In the genomic region with DNA sequence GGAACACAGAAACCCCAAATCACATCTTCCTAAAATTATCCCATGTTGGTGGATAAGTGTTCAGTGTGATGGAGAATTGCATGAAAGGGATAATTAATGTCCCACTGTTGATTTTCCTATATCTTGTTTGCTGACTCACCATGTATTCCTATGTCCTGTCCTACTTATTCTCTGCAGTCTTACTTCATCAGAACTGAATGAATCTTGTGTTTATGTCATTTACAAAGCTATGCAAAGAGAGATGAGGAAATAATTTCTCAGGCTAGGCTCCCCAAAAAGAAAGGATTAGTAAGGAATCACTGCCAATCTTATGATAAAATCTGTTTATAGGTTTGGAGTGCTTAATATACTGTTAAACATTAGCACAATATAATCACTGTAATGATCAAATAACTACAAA, we compare ENCODE assay signal across 23 cellular contexts.
A peak's percentile ranks its signal among the peaks of the same experiment; 100 is the strongest.
DNase-seq lines count a peak whose midpoint lies in the region; ATAC-seq, FAIRE-seq and TF ChIP-seq lines count a peak whose summit lies in the region.
"Had no signal": no experiment of that assay in that cellular context is flagged by ENCODE, and none has a peak within 500 bp of the region (broad histone marks: within the 10 kb centered on the region; RNA-seq: fewer than 3 reads in every experiment).

No MANE protein-coding gene starts in this region.

- H3K18ac ChIP-seq in IMR-90 (ENCODE audit: low read depth, low read length) (no peak overlapping the region), mesenchymal stem cell (ENCODE audit: low read depth in 1 of 2, low read length in 2 of 2) (no peak overlapping the region)

- H3K9me1 ChIP-seq in IMR-90 (ENCODE audit: insufficient read depth, low read length) (peaks cover 3% of the 10 kb centered on the region; the same call in 1 of the 2 replicates), endothelial cell of umbilical vein (replicated peaks; ENCODE audit: control insufficient read depth, extremely low read depth, insufficient read depth, low read length) (no peaks in the 10 kb centered on the region)

- H3K9me2 ChIP-seq in MM.1S (replicated peaks; ENCODE audit: insufficient read depth, low read length), result no peaks in the 10 kb centered on the region

- no peaks in the 10 kb centered on the region for H3K9me3 ChIP-seq in IMR-90 (ENCODE audit: control insufficient read depth, insufficient read depth, low read length)
- no peaks in the 10 kb centered on the region for H3K9me3 ChIP-seq in endothelial cell of umbilical vein (replicated peaks; ENCODE audit: control insufficient read depth, insufficient read depth, low read length)
- no peaks in the 10 kb centered on the region for H3K9me3 ChIP-seq in mesenchymal stem cell (ENCODE audit: control insufficient read depth, low read length)
- no peaks in the 10 kb centered on the region for H3K9me3 ChIP-seq in MM.1S (replicated peaks; ENCODE audit: insufficient read depth, low read length)
- H3K9me3 ChIP-seq: HAP-1 had no signal

- H3K14ac ChIP-seq in IMR-90 (replicated peaks; ENCODE audit: low read depth, low read length) (no peak overlapping the region), mesenchymal stem cell (ENCODE audit: low read length in 2 of 2) (no peak overlapping the region)

- H3K79me2 ChIP-seq in endothelial cell of umbilical vein (ENCODE audit: control insufficient read depth, insufficient read depth, low read length) (no peaks in the 10 kb centered on the region), MM.1S (ENCODE audit: low read length) (no peaks in the 10 kb centered on the region)

- no peaks in the 10 kb centered on the region for H4K20me1 ChIP-seq in IMR-90 (ENCODE audit: insufficient read depth, low read length)
- H4K20me1 ChIP-seq in endothelial cell of umbilical vein (replicated peaks; ENCODE audit: control insufficient read depth, extremely low read depth, insufficient read depth, low read length), result no peaks in the 10 kb centered on the region
- no peaks in the 10 kb centered on the region for H4K20me1 ChIP-seq in MM.1S (ENCODE audit: insufficient read depth, low read length)

- no peak overlapping the region for H3K9ac ChIP-seq in IMR-90 (ENCODE audit: low read depth, low read length)
- no peak overlapping the region for H3K9ac ChIP-seq in endothelial cell of umbilical vein (replicated peaks; ENCODE audit: extremely low read depth, insufficient read depth, low read length)
- no peak overlapping the region for H3K9ac ChIP-seq in mesenchymal stem cell (ENCODE audit: low read length)
- no peak overlapping the region for H3K9ac ChIP-seq in MM.1S (ENCODE audit: low read length)

- no peak overlapping the region for H2BK15ac ChIP-seq in IMR-90 (ENCODE audit: low read depth, low read length)
- H2BK15ac ChIP-seq in mesenchymal stem cell (ENCODE audit: low read depth, poor library complexity, severe bottlenecking), result no peak overlapping the region

- H3F3A ChIP-seq in MM.1S (ENCODE audit: insufficient read depth, low read length), result no peaks in the 10 kb centered on the region

- H3K27ac ChIP-seq in IMR-90 (ENCODE audit: insufficient read depth, low read length) (no peak overlapping the region), endothelial cell of umbilical vein (ENCODE audit: insufficient read depth, low read depth, low read length) (no peak overlapping the region), mesenchymal stem cell (ENCODE audit: low read length, poor library complexity, severe bottlenecking) (no peak overlapping the region), RWPE1 (no peak overlapping the region), MM.1S (ENCODE audit: low read length) (no peak overlapping the region)
- H3K27ac ChIP-seq: PC-9, SK-N-MC had no signal

- TF ChIP-seq RAD21 in IMR-90 (IDR thresholded peaks at IDR 0.05; ENCODE audit: low read length), result no peak

- H2BK120ac ChIP-seq in IMR-90 (ENCODE audit: low read depth, low read length) (no peak overlapping the region), mesenchymal stem cell (ENCODE audit: low read depth, low read length) (no peak overlapping the region)

- H3K4me3 ChIP-seq in IMR-90 (ENCODE audit: insufficient read depth, low read depth, low read length) (no peak overlapping the region), endothelial cell of umbilical vein (replicated peaks in 1 of 3; ENCODE audit: insufficient read depth in 1 of 3, low read depth in 1 of 3, low read length in 3 of 3) (no peak overlapping the region), mesenchymal stem cell (ENCODE audit: insufficient read depth in 1 of 2, low read depth in 1 of 2, low read length in 2 of 2) (no peak overlapping the region), MM.1S (ENCODE audit: low read length) (no peak overlapping the region)
- H3K4me3 ChIP-seq: GM23338, HAP-1, PC-9, SK-N-MC had no signal

- TF ChIP-seq CTCF in IMR-90 (conservative IDR thresholded peaks at IDR 0.05; ENCODE audit: low read depth, low read length), result no peak
- no peak for TF ChIP-seq CTCF in endothelial cell of umbilical vein (IDR thresholded peaks at IDR 0.05; ENCODE audit: extremely low read depth in 1 of 2, insufficient read depth in 1 of 2, low read depth in 1 of 2, low read length in 2 of 2)
- TF ChIP-seq CTCF in RWPE1 (conservative IDR thresholded peaks at IDR 0.05; ENCODE audit: low read depth), result no peak
- TF ChIP-seq CTCF in MM.1S (IDR thresholded peaks at IDR 0.05; ENCODE audit: low read length), result no peak

- no peak overlapping the region for H2BK12ac ChIP-seq in mesenchymal stem cell (ENCODE audit: low read length in 2 of 2)

- H3K4ac ChIP-seq in IMR-90 (ENCODE audit: low read depth, low read length), result no peak overlapping the region
- H3K4ac ChIP-seq in mesenchymal stem cell (ENCODE audit: low read depth in 1 of 2, low read length in 2 of 2), result no peak overlapping the region

- DNase-seq in COLO829 (ENCODE audit: low spot score) (peak; percentile 42), IMR-90 (peak; percentile 50), endothelial cell of umbilical vein (ENCODE audit: low read depth, low spot score) (no peak), mesenchymal stem cell (peak; percentile 54), RWPE1 (ENCODE audit: low spot score) (no peak), MM.1S (no peak)
- DNase-seq: DMS79, KG1, MV-4-11, NCI-H1417, NCI-H187 treated with DMSO at 0.1 percent for 48 hours, NCI-H2107, NCI-H69, PC-9, RPMI8226, SHP77 treated with DMSO at 0.1 percent for 48 hours, SW 1271 had no signal

- H3K79me1 ChIP-seq in IMR-90 (ENCODE audit: low read depth in 1 of 2, low read length in 2 of 2) (no peaks in the 10 kb centered on the region), mesenchymal stem cell (replicated peaks; ENCODE audit: low read length, poor library complexity, severe bottlenecking) (no peaks in the 10 kb centered on the region)

- H3K56ac ChIP-seq in IMR-90 (ENCODE audit: extremely low read depth, insufficient read depth, low read length), result no peak overlapping the region

- no peak overlapping the region for H2AK5ac ChIP-seq in IMR-90 (ENCODE audit: low read depth, low read length)
- H2AK5ac ChIP-seq in mesenchymal stem cell (ENCODE audit: low read length, severe bottlenecking), result no peak overlapping the region

- H4K8ac ChIP-seq in IMR-90 (ENCODE audit: low read depth in 2 of 2, low read length in 2 of 2), result no peak overlapping the region
- H4K8ac ChIP-seq in mesenchymal stem cell (ENCODE audit: low read length), result no peak overlapping the region

- TF ChIP-seq POLR2A in IMR-90 (IDR thresholded peaks at IDR 0.05; ENCODE audit: low read depth, low read length) (no peak), endothelial cell of umbilical vein (IDR thresholded peaks at IDR 0.05; ENCODE audit: low read depth, low read length) (no peak)

- H3K4me1 ChIP-seq in IMR-90 (ENCODE audit: control insufficient read depth, insufficient read depth, low read length) (peaks cover 8% of the 10 kb centered on the region), endothelial cell of umbilical vein (ENCODE audit: control insufficient read depth, extremely low read depth, insufficient read depth, low read length) (peaks cover 23% of the 10 kb centered on the region), mesenchymal stem cell (ENCODE audit: control insufficient read depth, insufficient read depth, low read depth, low read length) (peaks cover 2% of the 10 kb centered on the region), MM.1S (ENCODE audit: low read length) (0 out of 2 replicates have a peak, but pooled peaks cover 5% of the 10 kb centered on the region)

- H3K4me2 ChIP-seq in IMR-90 (ENCODE audit: low read depth, low read length) (no peak overlapping the region), endothelial cell of umbilical vein (ENCODE audit: insufficient read depth, low read length) (no peak overlapping the region), mesenchymal stem cell (ENCODE audit: low read length, poor library complexity, severe bottlenecking) (no peak overlapping the region), MM.1S (ENCODE audit: low read depth, low read length) (no peak overlapping the region)
- H3K4me2 ChIP-seq: GM23338, PC-9 had no signal

- intact Hi-C loops in IMR-90 (cut with micrococcal nuclease), result no loop called here
- intact Hi-C loops in endothelial cell of umbilical vein (cut with micrococcal nuclease), result no loop called here

- H2AFZ ChIP-seq in IMR-90 (replicated peaks; ENCODE audit: low read length, poor library complexity) (no peak overlapping the region), endothelial cell of umbilical vein (ENCODE audit: low read depth, low read length) (no peak overlapping the region), mesenchymal stem cell (ENCODE audit: low read depth, low read length) (no peak overlapping the region), MM.1S (ENCODE audit: low read length) (no peak overlapping the region)
- H2AFZ ChIP-seq: GM23338, PC-9 had no signal

- POLR2A ChIA-PET in IMR-90 (lab: Charles Lee; ENCODE audit: unreplicated experiment), result no interaction called here
- POLR2A ChIA-PET in endothelial cell of umbilical vein (lab: Charles Lee), result no interaction called here
- POLR2A ChIA-PET in RWPE1 (lab: Yijun Ruan, JAX; ENCODE audit: low non-redundant PET), result no interaction called here

- no peaks in the 10 kb centered on the region for H3K27me3 ChIP-seq in IMR-90 (ENCODE audit: control insufficient read depth, insufficient read depth, low read length)
- H3K27me3 ChIP-seq in endothelial cell of umbilical vein (ENCODE audit: control insufficient read depth in 2 of 2, insufficient read depth in 2 of 2, low read length in 2 of 2), result no peaks in the 10 kb centered on the region
- H3K27me3 ChIP-seq in mesenchymal stem cell (ENCODE audit: control insufficient read depth in 1 of 2, insufficient read depth in 1 of 2, low read length in 2 of 2), result no peaks in the 10 kb centered on the region
- no peaks in the 10 kb centered on the region for H3K27me3 ChIP-seq in MM.1S (replicated peaks; ENCODE audit: insufficient read depth, low read length)

- H2BK5ac ChIP-seq in IMR-90 (ENCODE audit: low read depth, low read length, poor library complexity, severe bottlenecking), result no peak overlapping the region
- no peak overlapping the region for H2BK5ac ChIP-seq in mesenchymal stem cell (ENCODE audit: low read depth, low read length, poor library complexity, severe bottlenecking)

- in situ Hi-C loops in IMR-90 (cut with MboI; ENCODE audit: low sequenced_read_pairs), result loop anchor here (5.0 kb wide), 1 partner anchor 748 kb away; no protein-coding TSS in a partner anchor

- H2BK20ac ChIP-seq in IMR-90 (ENCODE audit: low read depth, low read length), result no peak overlapping the region

- CTCF ChIA-PET in IMR-90 (lab: Yijun Ruan, JAX), result no interaction called here
- CTCF ChIA-PET in endothelial cell of umbilical vein (lab: Charles Lee), result no interaction called here
- CTCF ChIA-PET in RWPE1 (lab: Yijun Ruan, JAX), result no interaction called here

- H3K36me3 ChIP-seq in IMR-90 (ENCODE audit: control insufficient read depth, insufficient read depth, low read length), result no peaks in the 10 kb centered on the region
- H3K36me3 ChIP-seq in endothelial cell of umbilical vein (ENCODE audit: control insufficient read depth in 2 of 2, extremely low read depth in 1 of 2, insufficient read depth in 2 of 2, low read length in 2 of 2), result no peaks in the 10 kb centered on the region
- no peaks in the 10 kb centered on the region for H3K36me3 ChIP-seq in mesenchymal stem cell (ENCODE audit: control insufficient read depth in 1 of 2, insufficient read depth in 2 of 2, low read depth in 1 of 2, low read length in 2 of 2)
- no peaks in the 10 kb centered on the region for H3K36me3 ChIP-seq in MM.1S (replicated peaks; ENCODE audit: insufficient read depth, low read length)
- H3K36me3 ChIP-seq: HAP-1 had no signal

- H4K91ac ChIP-seq in IMR-90 (ENCODE audit: insufficient read depth, low read depth, low read length) (no peak overlapping the region), mesenchymal stem cell (ENCODE audit: low read length) (no peak overlapping the region)

- H2AK9ac ChIP-seq in IMR-90 (replicated peaks; ENCODE audit: low read depth, low read length, poor library complexity), result no peak overlapping the region

- peak; percentile 80 for ATAC-seq in IMR-90 (ENCODE audit: low read depth)
- no peak for ATAC-seq in GM18907 (IDR thresholded peaks at IDR 0.05; ENCODE audit: unreplicated experiment)
- ATAC-seq: GM23338, HepG2 had no signal

- no peak overlapping the region for H4K5ac ChIP-seq in IMR-90 (ENCODE audit: low read depth, low read length)

- H3K23ac ChIP-seq in IMR-90 (ENCODE audit: low read depth, low read length), result no peak overlapping the region
- no peak overlapping the region for H3K23ac ChIP-seq in mesenchymal stem cell (ENCODE audit: low read length in 2 of 2)

- no peak for FAIRE-seq in endothelial cell of umbilical vein (lab: Jason Lieb, UNC)
- FAIRE-seq: A204.1, HepG2 had no signal

- BruUV-seq in IMR-90 (replicated peaks; lab: Mats Ljungman, UMichigan) (no TSS peak), endothelial cell of umbilical vein (replicated peaks; lab: Mats Ljungman, UMichigan) (no TSS peak)

- dilution Hi-C loops in IMR-90 (cut with HindIII; ENCODE audit: low sequenced_read_pairs, unreplicated experiment), result no loop called here
- dilution Hi-C loops in endothelial cell of umbilical vein (cut with MboI; ENCODE audit: extremely low pct_ligation_motif_present, low sequenced_read_pairs), result no loop called here

Comparison
In these comparisons a context has a peak if more than half of its experiments do, and no peak if none do; other contexts are left out.
1. DNase-seq: peak in COLO829 (single experiment), IMR-90 (single experiment) and mesenchymal stem cell (single experiment); none in endothelial cell of umbilical vein (single experiment), RWPE1 (single experiment) and MM.1S (single experiment).